ENCODE assay signal across 8 cellular contexts in genomic region chr7:93231264-93231663, GRCh38. TPM values are rescaled to one million over a fixed set of nuclear protein-coding genes. Genes with fewer than 3 reads are reported as not detected.
DNase-seq lines count a peak whose midpoint lies in the region; ATAC-seq, FAIRE-seq and TF ChIP-seq lines count a peak whose summit lies in the region.

No MANE protein-coding gene starts in this region.

- peak; percentile 30 to 52 for DNase-seq in AML-193 (lab: John Stamatoyannopoulos, UW)
- no peak for DNase-seq in Karpas-422
- DNase-seq in breast epithelium (ENCODE audit: low spot score in 2 of 2): no peak
- DNase-seq in A172 (ENCODE audit: low spot score): no peak
- DNase-seq in stimulated activated CD4-positive, alpha-beta T cell treated with anti-CD3 and anti-CD28 coated beads, Interleukin-2, amount 100 ng/mL, for 24 hours: no peak
- DNase-seq in D721Med (ENCODE audit: insufficient read length, low spot score): no peak

- H3K4me2 ChIP-seq in Karpas-422 (ENCODE audit: low read depth, low read length, poor library complexity, severe bottlenecking): peak overlapping the region; percentile 94

- TF ChIP-seq POLR2A in breast epithelium (IDR thresholded peaks at IDR 0.05): no peak

- H3K9ac ChIP-seq in Karpas-422 (ENCODE audit: low read length): peak overlapping the region; percentile 74

- H3K27ac ChIP-seq in Karpas-422 (ENCODE audit: low read length) (no peak overlapping the region), breast epithelium (peak overlapping the region; percentile 83 to 92), muscle layer of duodenum (ENCODE audit: low read length) (no peak overlapping the region)

- peak overlapping the region; percentile 88 for H3K4me3 ChIP-seq in Karpas-422 (ENCODE audit: low read length)
- peak overlapping the region; percentile 69 to 82 (median 71) for H3K4me3 ChIP-seq in breast epithelium
- H3K4me3 ChIP-seq in muscle layer of duodenum (ENCODE audit: low read depth in 1 of 2, low read length in 2 of 2): peak overlapping the region; percentile 90 to 99

- intact Hi-C loops in breast epithelium (cut with DNase I; ENCODE audit: low total_unique reads): no loop called here

- TF ChIP-seq CTCF in breast epithelium (IDR thresholded peaks at IDR 0.05) (no peak), D721Med (IDR thresholded peaks at IDR 0.05; ENCODE audit: insufficient read depth, missing control alignments) (no peak)

- peaks cover 26% of the 10 kb centered on the region for H3K79me2 ChIP-seq in Karpas-422 (ENCODE audit: low read length)

- H4K20me1 ChIP-seq in Karpas-422 (ENCODE audit: insufficient read depth, low read depth, low read length): no peaks in the 10 kb centered on the region; the same call in 1 of the 2 replicates

- no peak for ATAC-seq in GM19397 (IDR thresholded peaks at IDR 0.05; ENCODE audit: unreplicated experiment)

- H3K9me3 ChIP-seq in Karpas-422 (ENCODE audit: low read length): no peaks in the 10 kb centered on the region
- H3K9me3 ChIP-seq in breast epithelium: no peaks in the 10 kb centered on the region
- no peaks in the 10 kb centered on the region for H3K9me3 ChIP-seq in muscle layer of duodenum (ENCODE audit: control insufficient read depth in 1 of 2, low read length in 2 of 2)

- H3K27me3 ChIP-seq in Karpas-422 (ENCODE audit: low read length): no peaks in the 10 kb centered on the region
- H3K27me3 ChIP-seq in breast epithelium: no peaks in the 10 kb centered on the region
- H3K27me3 ChIP-seq in muscle layer of duodenum (ENCODE audit: low read depth, low read length): no peaks in the 10 kb centered on the region

- FAIRE-seq in D721Med (lab: Jason Lieb, UNC): no peak

- peak overlapping the region; percentile 92 for H2AFZ ChIP-seq in Karpas-422 (ENCODE audit: low read length)

- H3K4me1 ChIP-seq in Karpas-422 (ENCODE audit: low read length): peaks cover 32% of the 10 kb centered on the region
- H3K4me1 ChIP-seq in breast epithelium: no peaks in the 10 kb centered on the region
- H3K4me1 ChIP-seq in muscle layer of duodenum (ENCODE audit: control insufficient read depth in 1 of 2, insufficient read depth in 2 of 2, low read length in 2 of 2): peaks cover 7 to 20% of the 10 kb centered on the region in 2 donors

- H3K36me3 ChIP-seq in Karpas-422 (ENCODE audit: insufficient read depth, low read length) (no peaks in the 10 kb centered on the region), breast epithelium (no peaks in the 10 kb centered on the region), muscle layer of duodenum (ENCODE audit: control insufficient read depth in 1 of 2, insufficient read depth in 2 of 2, low read length in 2 of 2) (no peaks in the 10 kb centered on the region)

- no peaks in the 10 kb centered on the region for H3K9me2 ChIP-seq in Karpas-422 (replicated peaks; ENCODE audit: insufficient read depth, low read length)

RNA-seq across cellular contexts. Expression of gene VPS50, which starts 0.9 kb away (rescaled TPM):
- 6.3 and 21.1 TPM in 2 replicates for total RNA-seq in Karpas-422 (2014; rRNA removed; shearing (Covaris generic); ENCODE audit: low replicate concordance)
- 10 to 100 TPM; 20.3 to 54.4 (median 24.6) TPM for total RNA-seq in breast epithelium
- total RNA-seq in A172 (2014; rRNA removed; shearing (Covaris generic)): 54.3 and 56.0 TPM in 2 replicates

RNA-seq across cellular contexts. Expression of gene HEPACAM2, which starts 5.0 kb away (rescaled TPM):
- total RNA-seq in Karpas-422 (2014; rRNA removed; shearing (Covaris generic); ENCODE audit: low replicate concordance): 0.30 TPM in 1 of 2 replicates, not detected in the other
- 1 to 10 TPM in 1 of 3 donors, under 1 TPM in 1, not detected in 1; 0.33 to 4.4 TPM for total RNA-seq in breast epithelium
- not detected in 2 replicates for total RNA-seq in A172 (2014; rRNA removed; shearing (Covaris generic))

Comparison
In these comparisons a context has a peak if more than half of its experiments do, and no peak if none do; other contexts are left out.
1. DNase-seq: peak in AML-193 (2 of 2); none in Karpas-422 (single experiment), breast epithelium (0 of 2), A172 (single experiment), stimulated activated CD4-positive, alpha-beta T cell treated with anti-CD3 and anti-CD28 coated beads, Interleukin-2, amount 100 ng/mL, for 24 hours (0 of 2) and D721Med (single experiment).
2. H3K27ac ChIP-seq: peak in breast epithelium (2 of 2); none in Karpas-422 (single experiment) and muscle layer of duodenum (single experiment).
3. Peak in every context shown above with its lines, with median percentiles within 50 percentile points of each other: H3K4me3 ChIP-seq.